ENCODE assay signal across 20 cellular contexts in the genomic region with DNA sequence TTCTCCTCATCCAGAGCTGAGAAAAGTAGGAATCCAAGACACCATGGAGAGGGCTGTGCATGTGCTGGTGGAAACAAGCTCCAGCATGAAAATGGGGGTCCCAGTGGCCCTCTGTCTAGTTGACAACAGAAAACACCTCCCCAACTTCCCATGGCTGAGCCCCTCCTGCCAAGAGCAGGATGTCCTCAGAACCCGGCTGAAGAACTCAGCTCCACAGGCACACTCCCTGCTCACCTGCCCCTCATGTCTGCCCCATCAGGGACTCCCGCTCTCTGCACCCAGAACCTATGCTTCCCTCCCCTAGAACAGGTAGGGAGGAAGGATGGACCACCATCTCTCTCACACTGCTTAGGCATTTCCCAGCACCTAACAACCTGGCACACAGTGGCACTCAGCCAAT.
"Had no signal": no experiment of that assay in that cellular context is flagged by ENCODE, and none has a peak within 500 bp of the region (broad histone marks: within the 10 kb centered on the region; RNA-seq: fewer than 3 reads in every experiment).

No MANE protein-coding gene starts in this region.

- H3K27me3 Mint-ChIP-seq: naive thymus-derived CD4-positive, alpha-beta T cell; progenitor cell of endocrine pancreas had no signal

- H3K4me3 ChIP-seq: coronary artery, heart right ventricle, pancreas, testis, tibial nerve, upper lobe of right lung, vagina had no signal

- H3K4me1 Mint-ChIP-seq: naive thymus-derived CD4-positive, alpha-beta T cell had no signal

- H3K9me3 Mint-ChIP-seq: endodermal cell, nephron progenitor cell had no signal

- H3K27ac Mint-ChIP-seq: naive thymus-derived CD4-positive, alpha-beta T cell; nephron progenitor cell; progenitor cell of endocrine pancreas had no signal

- H3K4me3 Mint-ChIP-seq: endodermal cell; naive thymus-derived CD4-positive, alpha-beta T cell; nephron progenitor cell had no signal

- H3K27ac ChIP-seq: coronary artery, heart right ventricle, pancreas, testis, tibial nerve, upper lobe of right lung, vagina had no signal

- H3K36me3 ChIP-seq: heart right ventricle, pancreas, tibial nerve, upper lobe of right lung, vagina had no signal

- H3K9me3 ChIP-seq: heart right ventricle, pancreas, testis, tibial nerve, upper lobe of right lung, vagina had no signal

- H3K27me3 ChIP-seq: heart right ventricle, pancreas, testis, tibial nerve, upper lobe of right lung, vagina had no signal

- H3K4me1 ChIP-seq: pancreas, upper lobe of right lung had no signal

- DNase-seq: effector CD4-positive, alpha-beta T cell; endodermal cell; foreskin melanocyte; heart right ventricle; hypothalamus; kidney glomerular epithelial cell; naive thymus-derived CD4-positive, alpha-beta T cell; nephron progenitor cell; nucleus accumbens; pancreas; right cardiac atrium; small intestine; stimulated activated CD4-positive, alpha-beta T cell treated with anti-CD3 and anti-CD28 coated beads, Interleukin-2, amount 100 ng/mL, for 48 hours; stimulated activated naive CD4-positive, alpha-beta T cell treated with Interleukin-2 at 50 U/mL for 16 hours; testis; upper lobe of right lung had no signal

- ATAC-seq: heart right ventricle; naive thymus-derived CD4-positive, alpha-beta T cell; pancreas; right cardiac atrium; upper lobe of right lung had no signal
